In the genomic region with DNA sequence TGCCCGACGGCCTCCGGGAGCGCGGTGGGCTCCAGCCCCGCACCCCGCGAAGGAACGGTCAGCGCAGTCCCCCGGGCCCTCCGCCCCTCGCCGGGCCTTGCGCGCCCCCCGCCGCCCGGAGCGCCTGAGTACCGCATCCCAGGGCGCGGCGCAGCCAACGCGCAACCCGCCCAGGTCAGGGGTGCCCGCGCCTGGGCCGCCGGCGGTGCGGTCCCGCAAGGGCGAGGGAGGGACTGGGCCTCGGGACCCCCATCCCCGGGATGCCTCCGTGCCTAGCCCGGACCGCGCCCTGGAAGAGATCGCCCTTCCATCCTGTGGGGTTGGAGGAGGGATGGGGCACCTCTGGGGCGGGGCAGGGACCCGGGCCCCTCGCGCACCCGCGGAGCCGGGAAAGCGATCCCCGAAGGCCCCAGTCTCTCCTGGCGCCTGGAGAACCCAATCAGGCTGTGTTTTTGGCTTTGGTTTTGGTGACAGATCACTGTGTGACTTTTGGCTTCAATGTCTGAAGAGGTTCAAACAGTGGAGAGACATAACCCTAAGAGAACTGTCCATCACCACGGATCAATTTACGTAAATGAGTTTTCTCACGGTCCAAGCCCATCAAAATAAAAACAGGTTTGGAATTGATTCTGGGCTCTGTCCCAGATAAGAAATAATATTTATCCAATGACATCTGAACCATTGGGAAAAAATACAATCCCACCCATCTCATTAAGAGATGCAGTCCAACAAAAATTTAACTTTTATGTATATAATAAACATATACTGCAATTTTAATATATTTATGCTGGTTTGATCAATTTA, we compare ENCODE assay signal across 25 cellular contexts. TPM values are rescaled to one million over a fixed set of nuclear protein-coding genes. Genes with fewer than 3 reads are reported as not detected.
DNase-seq lines count a peak whose midpoint lies in the region; ATAC-seq and TF ChIP-seq lines count a peak whose summit lies in the region.
"Had no signal": no experiment of that assay in that cellular context is flagged by ENCODE, and none has a peak within 500 bp of the region (broad histone marks: within the 10 kb centered on the region; RNA-seq: fewer than 3 reads in every experiment).

No MANE protein-coding gene starts in this region.

- H3K36me3 Mint-ChIP-seq in WTC11 = no peaks in the 10 kb centered on the region
- H3K36me3 Mint-ChIP-seq in activated T-helper 2 cell treated with anti-CD3 and anti-CD28 coated beads, Interferon-gamma antibody, Interleukin-2, Interleukin-4, amounts not matched to agents 10 μg/mL and 5 μg/mL and 100 μg/mL, durations not matched to agents 14 hours and 24 hours and 36 hours (ENCODE audit: low read depth) = no peaks in the 10 kb centered on the region
- H3K36me3 Mint-ChIP-seq: naive B cell had no signal

- intact Hi-C loops in activated T-helper 2 cell treated with anti-CD3 and anti-CD28 coated beads, Interferon-gamma antibody, Interleukin-2, Interleukin-4, amounts not matched to agents 10 μg/mL and 5 μg/mL and 100 μg/mL, durations not matched to agents 14 hours and 24 hours and 36 hours (cut with micrococcal nuclease) = loop anchor here (5.0 to 10.0 kb wide), 3 partner anchors 54 to 246 kb away; no protein-coding TSS in a partner anchor

- no peak overlapping the region for H2AFZ ChIP-seq in SK-N-SH (ENCODE audit: low read depth)
- H2AFZ ChIP-seq in osteoblast (ENCODE audit: low read length) = no peak overlapping the region

- H3K9me3 Mint-ChIP-seq in WTC11 = no peaks in the 10 kb centered on the region
- H3K9me3 Mint-ChIP-seq in activated T-helper 2 cell treated with anti-CD3 and anti-CD28 coated beads, Interferon-gamma antibody, Interleukin-2, Interleukin-4, amounts not matched to agents 10 μg/mL and 5 μg/mL and 100 μg/mL, durations not matched to agents 14 hours and 24 hours and 36 hours = no peaks in the 10 kb centered on the region
- H3K9me3 Mint-ChIP-seq: activated naive CD4-positive, alpha-beta T cell treated with anti-CD3 and anti-CD28 coated beads for 36 hours; activated T-cell treated with anti-CD3 and anti-CD28 coated beads, Interleukin-2, amount 50 U/mL, for 4 hours had no signal

- H3K36me3 ChIP-seq in SK-N-SH (replicated peaks in 1 of 2; ENCODE audit: control insufficient read depth in 1 of 2, insufficient read depth in 2 of 2, low read length in 1 of 2) = no peaks in the 10 kb centered on the region
- H3K36me3 ChIP-seq in iPS-18a (ENCODE audit: control insufficient read depth, low read depth, low read length) = no peaks in the 10 kb centered on the region
- H3K36me3 ChIP-seq in osteoblast (ENCODE audit: insufficient read depth, low read length) = no peaks in the 10 kb centered on the region
- H3K36me3 ChIP-seq: heart right ventricle, pancreas, upper lobe of left lung had no signal

- peaks cover 0 to 6% of the 10 kb centered on the region in 2 experiments; a peak in 1 of 4 replicates for H3K4me1 ChIP-seq in SK-N-SH (ENCODE audit: control insufficient read depth in 1 of 2, insufficient read depth in 2 of 2, low read depth in 1 of 2, low read length in 1 of 2)
- H3K4me1 ChIP-seq in iPS-18a (ENCODE audit: control insufficient read depth, low read depth, low read length) = peaks cover 9% of the 10 kb centered on the region
- peaks cover 4% of the 10 kb centered on the region for H3K4me1 ChIP-seq in osteoblast (ENCODE audit: insufficient read depth, low read length)
- H3K4me1 ChIP-seq: pancreas had no signal

- H3K27ac ChIP-seq in SK-N-SH (ENCODE audit: low read depth in 2 of 2, low read length in 1 of 2) (no peak overlapping the region), iPS-18a (ENCODE audit: low read length) (no peak overlapping the region), osteoblast (ENCODE audit: low read depth, low read length) (no peak overlapping the region)
- H3K27ac ChIP-seq: epithelial cell of prostate, heart right ventricle, pancreas, upper lobe of left lung had no signal

- CTCF ChIA-PET in SK-N-SH (lab: Yijun Ruan, JAX) (interaction anchor here (1.4 to 1.6 kb wide), 2 partner anchors 8 to 26 kb away, joined by 4 to 13 read pairs; no protein-coding TSS in a partner anchor), WTC11 (lab: Charles Lee) (no interaction called here)

- TF ChIP-seq CTCF in SK-N-SH (IDR thresholded peaks at IDR 0.05) (no peak), WTC11 (IDR thresholded peaks at IDR 0.05) (no peak), osteoblast (IDR thresholded peaks at IDR 0.05; ENCODE audit: extremely low read depth, low read depth, low read length) (no peak)

- peaks cover 15% of the 10 kb centered on the region for H3K4me1 Mint-ChIP-seq in WTC11
- H3K4me1 Mint-ChIP-seq in activated T-helper 2 cell treated with anti-CD3 and anti-CD28 coated beads, Interferon-gamma antibody, Interleukin-2, Interleukin-4, amounts not matched to agents 10 μg/mL and 5 μg/mL and 100 μg/mL, durations not matched to agents 14 hours and 24 hours and 36 hours (ENCODE audit: low read depth) = peaks cover 16% of the 10 kb centered on the region

- H3K27me3 Mint-ChIP-seq in WTC11 (ENCODE audit: low read depth) = peaks cover 80% of the 10 kb centered on the region
- H3K27me3 Mint-ChIP-seq in activated T-helper 2 cell treated with anti-CD3 and anti-CD28 coated beads, Interferon-gamma antibody, Interleukin-2, Interleukin-4, amounts not matched to agents 10 μg/mL and 5 μg/mL and 100 μg/mL, durations not matched to agents 14 hours and 24 hours and 36 hours (ENCODE audit: low read depth) = peaks cover 38% of the 10 kb centered on the region

- H3K4me2 ChIP-seq in SK-N-SH = peak overlapping the region; percentile 70
- H3K4me2 ChIP-seq in osteoblast (ENCODE audit: insufficient read depth, low read length) = no peak overlapping the region

- H3K79me2 ChIP-seq in SK-N-SH (ENCODE audit: insufficient read depth) (no peaks in the 10 kb centered on the region), osteoblast (ENCODE audit: insufficient read depth, low read length) (no peaks in the 10 kb centered on the region)

- H3K9me3 ChIP-seq in SK-N-SH (no peaks in the 10 kb centered on the region), iPS-18a (ENCODE audit: control insufficient read depth, low read depth, low read length) (no peaks in the 10 kb centered on the region), osteoblast (ENCODE audit: low read depth, low read length) (no peaks in the 10 kb centered on the region)
- H3K9me3 ChIP-seq: heart right ventricle, pancreas, upper lobe of left lung had no signal

- TF ChIP-seq EP300 in SK-N-SH (IDR thresholded peaks at IDR 0.05; ENCODE audit: borderline replicate concordance in 1 of 2, low read depth in 1 of 2, low read length in 1 of 2) = no peak

- WGBS in SK-N-SH (ENCODE audit: low lambda C conversion rate) = 68% methylated on average over 4 of the region's 55 CpGs

- DNase-seq in SK-N-SH = peak; percentile 82
- no peak for DNase-seq in WTC11 (ENCODE audit: low spot score)
- peak; percentile 58 for DNase-seq in osteoblast (ENCODE audit: insufficient read length, low spot score, missing footprints)
- no peak for DNase-seq in activated T-helper 2 cell treated with anti-CD3 and anti-CD28 coated beads, Interferon-gamma antibody, Interleukin-2, Interleukin-4, amounts not matched to agents 10 μg/mL and 5 μg/mL and 100 μg/mL, durations not matched to agents 14 hours and 24 hours and 36 hours (ENCODE audit: low spot score)
- DNase-seq: activated naive CD4-positive, alpha-beta T cell treated with anti-CD3 and anti-CD28 coated beads for 36 hours; activated T-cell treated with anti-CD3 and anti-CD28 coated beads, Interleukin-2, amount 50 U/mL, for 4 hours; dermis blood vessel endothelial cell; heart right ventricle; KG1; naive B cell; pancreas; stimulated activated CD8-positive, alpha-beta memory T cell treated with anti-CD3 and anti-CD28 coated beads, Interleukin-4, amount 100 ng/mL, for 48 hours had no signal

- POLR2A ChIA-PET in SK-N-SH (lab: Yijun Ruan, JAX) = no interaction called here
- POLR2A ChIA-PET in WTC11 (lab: Charles Lee) = no interaction called here

- H3K27me3 ChIP-seq in SK-N-SH (ENCODE audit: insufficient read depth) (peaks cover 22% of the 10 kb centered on the region), iPS-18a (ENCODE audit: control insufficient read depth, insufficient read depth, low read length) (peaks cover 65% of the 10 kb centered on the region), osteoblast (ENCODE audit: insufficient read depth, low read length) (peaks cover 51% of the 10 kb centered on the region)

- H3F3A ChIP-seq in SK-N-SH (replicated peaks; ENCODE audit: insufficient read depth) = peaks cover 19% of the 10 kb centered on the region

- H3K4me3 ChIP-seq in SK-N-SH (ENCODE audit: low read depth in 2 of 2, low read length in 1 of 2) = peak overlapping the region in 1 of 2 experiments; percentile 32; a peak in 2 of 4 replicates
- H3K4me3 ChIP-seq in iPS-18a (ENCODE audit: low read length) = peak overlapping the region; percentile 24
- H3K4me3 ChIP-seq in osteoblast (ENCODE audit: insufficient read depth, low read length) = no peak overlapping the region
- H3K4me3 ChIP-seq: pancreas, upper lobe of left lung had no signal

- no peak overlapping the region for H3K27ac Mint-ChIP-seq in WTC11
- no peak overlapping the region for H3K27ac Mint-ChIP-seq in activated T-helper 2 cell treated with anti-CD3 and anti-CD28 coated beads, Interferon-gamma antibody, Interleukin-2, Interleukin-4, amounts not matched to agents 10 μg/mL and 5 μg/mL and 100 μg/mL, durations not matched to agents 14 hours and 24 hours and 36 hours
- H3K27ac Mint-ChIP-seq: activated CD4-positive, alpha-beta T cell treated with anti-CD3 and anti-CD28 coated beads for 36 hours; activated naive CD4-positive, alpha-beta T cell treated with anti-CD3 and anti-CD28 coated beads for 36 hours had no signal

- no peaks in the 10 kb centered on the region for H4K20me1 ChIP-seq in SK-N-SH (ENCODE audit: insufficient read depth)
- no peaks in the 10 kb centered on the region for H4K20me1 ChIP-seq in osteoblast (ENCODE audit: insufficient read depth, low read length)

- no peaks in the 10 kb centered on the region for H3K9me2 ChIP-seq in SK-N-SH

- H3K9ac ChIP-seq in SK-N-SH = no peak overlapping the region
- H3K9ac ChIP-seq in iPS-18a (ENCODE audit: low read length) = no peak overlapping the region

- ATAC-seq in SK-N-SH treated with all-trans-retinoic acid at 6 μM for 48 hours = no peak
- ATAC-seq in WTC11 = no peak
- no peak for ATAC-seq in HG02798 (IDR thresholded peaks at IDR 0.05; ENCODE audit: poor library complexity, unreplicated experiment)
- no peak for ATAC-seq in HG02571 (IDR thresholded peaks at IDR 0.05; ENCODE audit: unreplicated experiment)
- ATAC-seq: activated CD4-positive, alpha-beta T cell treated with anti-CD3 and anti-CD28 coated beads for 36 hours; Panc1; sciatic nerve had no signal

- H3K4me3 Mint-ChIP-seq in WTC11 = peak overlapping the region; percentile 48; the same call in 1 of the 2 replicates
- H3K4me3 Mint-ChIP-seq in activated T-helper 2 cell treated with anti-CD3 and anti-CD28 coated beads, Interferon-gamma antibody, Interleukin-2, Interleukin-4, amounts not matched to agents 10 μg/mL and 5 μg/mL and 100 μg/mL, durations not matched to agents 14 hours and 24 hours and 36 hours (ENCODE audit: low read depth) = no peak overlapping the region
- H3K4me3 Mint-ChIP-seq: activated T-cell treated with anti-CD3 and anti-CD28 coated beads, Interleukin-2, amount 50 U/mL, for 4 hours had no signal

- no peak for TF ChIP-seq RAD21 in SK-N-SH (IDR thresholded peaks at IDR 0.05; ENCODE audit: low read length)

RNA-seq across cellular contexts. Expression of gene ENPP7, which starts 17.8 kb away (rescaled TPM):
- not detected in 2 replicates for polyA plus RNA-seq in SK-N-SH (2012; rRNA removed)
- polyA plus RNA-seq in SK-N-SH (2012; cell fraction: cytosol; rRNA removed) = not detected in 2 replicates
- not detected in 2 replicates for polyA plus RNA-seq in SK-N-SH (2012; cell fraction: nucleus; rRNA removed)
- total RNA-seq in WTC11 (2021) (0.11 TPM in 1 of 3 replicates, not detected in the others), osteoblast (not detected in 2 replicates)
- not detected in 2 replicates for total RNA-seq in activated T-helper 2 cell treated with anti-CD3 and anti-CD28 coated beads, Interferon-gamma antibody, Interleukin-2, Interleukin-4, amounts not matched to agents 10 μg/mL and 5 μg/mL and 100 μg/mL, durations not matched to agents 14 hours and 24 hours and 36 hours
- total RNA-seq: A673; activated CD4-positive, alpha-beta T cell treated with anti-CD3 and anti-CD28 coated beads for 36 hours; activated naive CD4-positive, alpha-beta T cell treated with anti-CD3 and anti-CD28 coated beads for 36 hours; activated T-cell treated with anti-CD3 and anti-CD28 coated beads, Interleukin-2, amount 50 U/mL, for 4 hours; dermis blood vessel endothelial cell; fibroblast of villous mesenchyme; heart right ventricle; sciatic nerve; T-helper 1 cell treated with Interleukin-12 subunit alpha and Interleukin-12 subunit beta and Interleukin-4 antibody, amounts not matched to agents 30 ng/mL and 1 ng/mL, for 36 hours had no signal
- polyA plus RNA-seq: BJ, heart right ventricle had no signal

RNA-seq across cellular contexts. Expression of gene CBX2, which starts 29.4 kb away (rescaled TPM):
- 19.7 and 22.4 TPM in 2 replicates for polyA plus RNA-seq in SK-N-SH (2012; rRNA removed)
- 9.7 and 13.6 TPM in 2 replicates for polyA plus RNA-seq in SK-N-SH (2012; cell fraction: cytosol; rRNA removed)
- 42.0 and 52.6 TPM in 2 replicates for polyA plus RNA-seq in SK-N-SH (2012; cell fraction: nucleus; rRNA removed)
- 78.1 to 85.5 TPM (median 78.7 TPM) in 3 replicates for total RNA-seq in WTC11 (2021)
- total RNA-seq in osteoblast = 0.88 and 1.1 TPM in 2 replicates
- total RNA-seq in activated T-helper 2 cell treated with anti-CD3 and anti-CD28 coated beads, Interferon-gamma antibody, Interleukin-2, Interleukin-4, amounts not matched to agents 10 μg/mL and 5 μg/mL and 100 μg/mL, durations not matched to agents 14 hours and 24 hours and 36 hours = 9.7 and 11.2 TPM in 2 replicates

RNA-seq across cellular contexts. Expression of gene CBX8, which starts 48.4 kb away (rescaled TPM):
- 2.1 and 2.9 TPM in 2 replicates for polyA plus RNA-seq in SK-N-SH (2012; rRNA removed)
- polyA plus RNA-seq in SK-N-SH (2012; cell fraction: cytosol; rRNA removed) = 2.0 and 2.8 TPM in 2 replicates
- 6.1 and 6.5 TPM in 2 replicates for polyA plus RNA-seq in SK-N-SH (2012; cell fraction: nucleus; rRNA removed)
- total RNA-seq in WTC11 (2021) (1.8 to 2.1 TPM (median 2.0 TPM) in 3 replicates), osteoblast (2.4 and 3.3 TPM in 2 replicates)
- total RNA-seq in activated T-helper 2 cell treated with anti-CD3 and anti-CD28 coated beads, Interferon-gamma antibody, Interleukin-2, Interleukin-4, amounts not matched to agents 10 μg/mL and 5 μg/mL and 100 μg/mL, durations not matched to agents 14 hours and 24 hours and 36 hours = 8.6 and 9.9 TPM in 2 replicates

Comparison
In these comparisons a context has a peak if more than half of its experiments do, and no peak if none do; other contexts are left out.
1. DNase-seq: peak in SK-N-SH (single experiment) and osteoblast (single experiment); none in WTC11 (single experiment) and activated T-helper 2 cell treated with anti-CD3 and anti-CD28 coated beads, Interferon-gamma antibody, Interleukin-2, Interleukin-4, amounts not matched to agents 10 μg/mL and 5 μg/mL and 100 μg/mL, durations not matched to agents 14 hours and 24 hours and 36 hours (single experiment).